ENCODE assay signal across 27 cellular contexts in genomic region chr6:3899061-3899460, GRCh38.
"Had no signal": no experiment of that assay in that cellular context is flagged by ENCODE, and none has a peak within 500 bp of the region (broad histone marks: within the 10 kb centered on the region; RNA-seq: fewer than 3 reads in every experiment).

No MANE protein-coding gene starts in this region.

- H3K27ac ChIP-seq: brain microvascular endothelial cell, coronary artery, dorsolateral prefrontal cortex, foreskin keratinocyte, gastrocnemius medialis, WERI-Rb-1 had no signal

- H3K27me3 ChIP-seq: brain microvascular endothelial cell, gastrocnemius medialis had no signal

- H3K4me3 ChIP-seq: coronary artery, dorsolateral prefrontal cortex, gastrocnemius medialis had no signal

- FAIRE-seq: astrocyte, bronchial epithelial cell had no signal

- H3K36me3 ChIP-seq: brain microvascular endothelial cell, gastrocnemius medialis, WERI-Rb-1 had no signal

- DNase-seq: activated B cell treated with CpG ODN at 0.5 μM for 24 hours; activated CD4-positive, alpha-beta T cell treated with anti-CD3 and anti-CD28 coated beads for 48 hours; activated CD4-positive, alpha-beta T cell treated with anti-CD3 and anti-CD28 coated beads, Interleukin-2, amount 50 U/mL, for 1 hour; activated CD4-positive, alpha-beta T cell treated with anti-CD3 and anti-CD28 coated beads, Interleukin-2, amount 50 U/mL, for 48 hours; activated CD8-positive, alpha-beta memory T cell treated with anti-CD3 and anti-CD28 coated beads for 24 hours; activated CD8-positive, alpha-beta T cell treated with anti-CD3 and anti-CD28 coated beads for 36 hours; activated effector memory CD4-positive, alpha-beta T cell treated with Interleukin-2 at 50 U/mL for 16 hours; activated gamma-delta T cell treated with Interleukin-2 at 50 U/mL for 16 hours; activated naive CD4-positive, alpha-beta T cell treated with anti-CD3 and anti-CD28 coated beads, Interleukin-2, amount 50 U/mL, for 16 hours; activated naive CD4-positive, alpha-beta T cell treated with Interleukin-2 at 50 U/mL for 16 hours; activated T-cell treated with anti-CD3 and anti-CD28 coated beads, Interleukin-2, amount 50 U/mL, for 4 hours; amniotic stem cell; anterior cingulate cortex; brain microvascular endothelial cell; dorsolateral prefrontal cortex; effector memory CD4-positive, alpha-beta T cell; endodermal cell; foreskin keratinocyte; glutamatergic neuron; T-helper 1 cell; T-helper 17 cell; T1000; WERI-Rb-1 had no signal

- H3K4me1 ChIP-seq: foreskin keratinocyte had no signal

- H3K9me3 ChIP-seq: gastrocnemius medialis had no signal
